11 cellular contexts compared by ENCODE assay signal in the genomic region with DNA sequence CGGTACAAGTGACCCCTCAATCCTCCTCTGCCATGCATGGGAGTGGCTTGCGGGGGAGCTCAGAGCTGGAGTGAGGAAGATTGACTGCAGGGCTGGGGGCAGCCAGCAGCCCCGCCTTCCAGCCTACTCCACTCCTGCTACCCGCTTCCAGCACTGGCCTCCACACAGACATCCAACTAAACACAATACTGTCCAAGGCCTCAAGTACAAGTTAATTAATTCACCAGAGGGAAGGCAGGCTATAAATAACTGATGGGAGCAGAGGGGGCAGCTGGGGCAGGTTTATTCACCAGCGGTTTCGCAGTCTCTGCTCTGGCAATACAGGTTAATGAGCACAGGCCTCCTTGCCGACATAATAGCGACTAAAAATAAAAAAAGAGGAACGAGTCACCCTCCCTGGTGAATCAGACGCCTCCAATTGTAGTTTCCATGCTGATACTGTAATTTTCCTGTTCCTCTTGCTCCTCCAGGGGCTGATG.
DNase-seq lines count a peak whose midpoint lies in the region; ATAC-seq and TF ChIP-seq lines count a peak whose summit lies in the region.
"Had no signal": no experiment of that assay in that cellular context is flagged by ENCODE, and none has a peak within 500 bp of the region (broad histone marks: within the 10 kb centered on the region; RNA-seq: fewer than 3 reads in every experiment).

No MANE protein-coding gene starts in this region.

- peak overlapping the region in 1 of 10 donors; percentile 8 for H3K4me3 ChIP-seq in heart right ventricle
- H3K4me3 ChIP-seq: A549 had no signal

- H3K27me3 ChIP-seq in heart right ventricle = no peaks in the 10 kb centered on the region

- H3K4me1 ChIP-seq in heart right ventricle = peaks cover 18 to 88% (median 61%) of the 10 kb centered on the region in 9 donors

- H3K36me3 Mint-ChIP-seq in type B pancreatic cell = no peaks in the 10 kb centered on the region

- peak overlapping the region; percentile 39 for H3K4me3 Mint-ChIP-seq in type B pancreatic cell

- peak; percentile 26 for ATAC-seq in Right ventricle myocardium inferior
- ATAC-seq in heart right ventricle = peak; percentile 26 to 80 (median 51)
- ATAC-seq: A549 had no signal

- H3K27me3 Mint-ChIP-seq in type B pancreatic cell = peaks cover 38% of the 10 kb centered on the region

- H3K4me1 Mint-ChIP-seq in type B pancreatic cell (ENCODE audit: unreplicated experiment) = peaks cover 50% of the 10 kb centered on the region

- DNase-seq in Right ventricle myocardium inferior (ENCODE audit: missing footprints) (no peak), cardiac septum (ENCODE audit: low spot score) (no peak), OCI-M1 (lab: John Stamatoyannopoulos, UW) (peak; percentile 20), heart right ventricle (peak in 1 of 2 donors; percentile 46), type B pancreatic cell (ENCODE audit: extremely low spot score, unreplicated experiment) (no peak), T1000 (lab: John Stamatoyannopoulos, UW) (no peak)
- no peak for DNase-seq in activated CD4-positive, alpha-beta T cell treated with anti-CD3 and anti-CD28 coated beads for 48 hours
- DNase-seq in stimulated activated CD4-positive, alpha-beta T cell treated with anti-CD3 and anti-CD28 coated beads, Interleukin-2, amount 100 ng/mL, for 48 hours = no peak
- DNase-seq: activated T-cell treated with anti-CD3 and anti-CD28 coated beads for 4 hours had no signal

- no peaks in the 10 kb centered on the region for H3K9me3 ChIP-seq in heart right ventricle
- H3K9me3 ChIP-seq: A549 had no signal

- peak overlapping the region in 5 of 10 donors; percentile 13 to 69 (median 22) for H3K27ac ChIP-seq in heart right ventricle
- H3K27ac ChIP-seq: KMS-11 had no signal

- no peak overlapping the region for H3K27ac Mint-ChIP-seq in type B pancreatic cell

- WGBS in heart right ventricle, 2 donors = 10 to 17% methylated on average over 10 of the region's 10 CpGs

- no peaks in the 10 kb centered on the region for H3K9me3 Mint-ChIP-seq in type B pancreatic cell

- TF ChIP-seq CTCF in heart right ventricle (IDR thresholded peaks at IDR 0.05) (no peak), type B pancreatic cell (conservative IDR thresholded peaks at IDR 0.05) (no peak)

- intact Hi-C loops in Right ventricle myocardium inferior (cut with DNase I) = no loop called here
- intact Hi-C loops in cardiac septum (cut with DNase I) = no loop called here
- intact Hi-C loops in heart right ventricle (cut with DNase I) = loop anchor here in 5 of 10 donors (10.0 kb wide), 3 partner anchors 149 to 169 kb away; partner anchors contain the start of gene TLE3 (in 2 of the 5)

- no peaks in the 10 kb centered on the region for H3K36me3 ChIP-seq in heart right ventricle
